In the genomic region with DNA sequence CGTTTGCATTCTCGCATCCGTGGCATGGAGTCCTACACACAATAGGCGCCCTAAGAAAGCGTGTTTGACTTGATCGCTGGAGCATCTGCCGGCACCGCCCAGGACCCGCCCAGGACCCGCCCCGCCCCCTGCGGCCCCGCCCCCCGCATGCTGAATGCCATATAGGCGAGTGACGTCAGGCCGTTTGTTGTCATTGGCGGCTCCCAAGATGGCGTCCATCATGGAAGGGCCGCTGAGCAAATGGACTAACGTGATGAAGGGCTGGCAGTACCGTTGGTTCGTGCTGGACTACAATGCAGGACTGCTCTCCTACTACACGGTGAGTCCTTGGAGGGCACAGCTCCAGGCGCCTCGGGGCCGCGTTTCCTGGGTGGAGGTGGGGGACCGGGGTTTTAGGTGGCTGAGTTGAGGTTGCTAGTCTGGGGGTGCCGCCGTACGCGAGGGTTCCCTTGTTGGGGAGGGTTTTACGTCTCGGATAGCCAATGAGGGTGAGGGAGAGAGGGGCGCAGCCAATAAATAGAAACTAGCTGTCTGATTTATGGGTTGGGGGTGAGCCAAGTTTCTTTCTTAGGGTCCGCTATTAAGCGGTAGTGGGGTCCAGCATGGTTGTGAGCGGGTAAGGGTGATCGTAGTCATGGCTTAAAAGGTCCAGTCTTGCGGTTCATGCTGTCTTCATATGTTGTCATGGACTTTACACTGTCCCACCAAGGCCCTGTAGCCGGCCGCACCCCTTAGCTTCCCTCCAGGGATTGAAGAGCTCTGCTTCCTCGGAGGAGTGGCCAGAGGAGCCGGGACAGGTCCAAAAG, we compare ENCODE assay signal across 1 cellular context.
TF ChIP-seq lines count a peak whose summit lies in the region.

A gene with protein sequence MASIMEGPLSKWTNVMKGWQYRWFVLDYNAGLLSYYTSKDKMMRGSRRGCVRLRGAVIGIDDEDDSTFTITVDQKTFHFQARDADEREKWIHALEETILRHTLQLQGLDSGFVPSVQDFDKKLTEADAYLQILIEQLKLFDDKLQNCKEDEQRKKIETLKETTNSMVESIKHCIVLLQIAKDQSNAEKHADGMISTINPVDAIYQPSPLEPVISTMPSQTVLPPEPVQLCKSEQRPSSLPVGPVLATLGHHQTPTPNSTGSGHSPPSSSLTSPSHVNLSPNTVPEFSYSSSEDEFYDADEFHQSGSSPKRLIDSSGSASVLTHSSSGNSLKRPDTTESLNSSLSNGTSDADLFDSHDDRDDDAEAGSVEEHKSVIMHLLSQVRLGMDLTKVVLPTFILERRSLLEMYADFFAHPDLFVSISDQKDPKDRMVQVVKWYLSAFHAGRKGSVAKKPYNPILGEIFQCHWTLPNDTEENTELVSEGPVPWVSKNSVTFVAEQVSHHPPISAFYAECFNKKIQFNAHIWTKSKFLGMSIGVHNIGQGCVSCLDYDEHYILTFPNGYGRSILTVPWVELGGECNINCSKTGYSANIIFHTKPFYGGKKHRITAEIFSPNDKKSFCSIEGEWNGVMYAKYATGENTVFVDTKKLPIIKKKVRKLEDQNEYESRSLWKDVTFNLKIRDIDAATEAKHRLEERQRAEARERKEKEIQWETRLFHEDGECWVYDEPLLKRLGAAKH (plus strand): TSS at position 190 of the 806 bp plus-strand sequence. CDS start 19 bp downstream, at position 209.

TF ChIP-seq in K562, 482 proteins besides CTCF, POLR2A, EP300 and RAD21 (continued from another document and continues in another):
- TF ChIP-seq, protein P1, sequence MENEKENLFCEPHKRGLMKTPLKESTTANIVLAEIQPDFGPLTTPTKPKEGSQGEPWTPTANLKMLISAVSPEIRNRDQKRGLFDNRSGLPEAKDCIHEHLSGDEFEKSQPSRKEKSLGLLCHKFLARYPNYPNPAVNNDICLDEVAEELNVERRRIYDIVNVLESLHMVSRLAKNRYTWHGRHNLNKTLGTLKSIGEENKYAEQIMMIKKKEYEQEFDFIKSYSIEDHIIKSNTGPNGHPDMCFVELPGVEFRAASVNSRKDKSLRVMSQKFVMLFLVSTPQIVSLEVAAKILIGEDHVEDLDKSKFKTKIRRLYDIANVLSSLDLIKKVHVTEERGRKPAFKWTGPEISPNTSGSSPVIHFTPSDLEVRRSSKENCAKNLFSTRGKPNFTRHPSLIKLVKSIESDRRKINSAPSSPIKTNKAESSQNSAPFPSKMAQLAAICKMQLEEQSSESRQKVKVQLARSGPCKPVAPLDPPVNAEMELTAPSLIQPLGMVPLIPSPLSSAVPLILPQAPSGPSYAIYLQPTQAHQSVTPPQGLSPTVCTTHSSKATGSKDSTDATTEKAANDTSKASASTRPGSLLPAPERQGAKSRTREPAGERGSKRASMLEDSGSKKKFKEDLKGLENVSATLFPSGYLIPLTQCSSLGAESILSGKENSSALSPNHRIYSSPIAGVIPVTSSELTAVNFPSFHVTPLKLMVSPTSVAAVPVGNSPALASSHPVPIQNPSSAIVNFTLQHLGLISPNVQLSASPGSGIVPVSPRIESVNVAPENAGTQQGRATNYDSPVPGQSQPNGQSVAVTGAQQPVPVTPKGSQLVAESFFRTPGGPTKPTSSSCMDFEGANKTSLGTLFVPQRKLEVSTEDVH (IDR thresholded peaks at IDR 0.05; ENCODE audit: low read depth, partially characterized antibody): peak; percentile 42
- TF ChIP-seq TCFL5 (CRISPR knock-in tag; conservative IDR thresholded peaks at IDR 0.05) (no peak), PHF21A (IDR thresholded peaks at IDR 0.05; ENCODE audit: borderline replicate concordance, low read depth) (no peak), SMAD3 (CRISPR knock-in tag; conservative IDR thresholded peaks at IDR 0.05) (no peak; the same call in 1 of the 2 replicates), NR2F6 (CRISPR knock-in tag; IDR thresholded peaks at IDR 0.05) (no peak), MAFG (tag; conservative IDR thresholded peaks at IDR 0.05) (no peak), ZNF384 (IDR thresholded peaks at IDR 0.05; ENCODE audit: low read depth, low read length) (no peak; the same call in 1 of the 2 replicates), KLF6 (CRISPR knock-in tag; IDR thresholded peaks at IDR 0.05; ENCODE audit: borderline replicate concordance) (no peak), RBM22 (IDR thresholded peaks at IDR 0.05; ENCODE audit: low read depth, low read length, poor library complexity, severe bottlenecking) (no peak), PPARD (CRISPR knock-in tag; IDR thresholded peaks at IDR 0.05) (no peak), HDAC6 (IDR thresholded peaks at IDR 0.05; ENCODE audit: low read depth, low read length) (no peak), DACH1 (IDR thresholded peaks at IDR 0.05; ENCODE audit: partially characterized antibody) (no peak), ZNF143 (CRISPR knock-in tag; IDR thresholded peaks at IDR 0.05) (no peak), ZNF239 (CRISPR knock-in tag; IDR thresholded peaks at IDR 0.05) (no peak), SIRT6 (IDR thresholded peaks at IDR 0.05; ENCODE audit: low read depth, low read length) (no peak), RFX1 (IDR thresholded peaks at IDR 0.05) (0 out of 2 replicates have a peak, but pooled peaks have one; percentile 5), MTF1 (CRISPR knock-in tag; IDR thresholded peaks at IDR 0.05; ENCODE audit: borderline replicate concordance) (no peak), ZNF584 (CRISPR knock-in tag; IDR thresholded peaks at IDR 0.05; ENCODE audit: low read depth) (no peak), ZNF445 (CRISPR knock-in tag; IDR thresholded peaks at IDR 0.05; ENCODE audit: low read depth) (no peak), ZNF217 (CRISPR knock-in tag; IDR thresholded peaks at IDR 0.05) (no peak), FOXP1 (CRISPR knock-in tag; IDR thresholded peaks at IDR 0.05) (peak; percentile 88; the same call in 1 of the 2 replicates), SMARCB1 (IDR thresholded peaks at IDR 0.05; ENCODE audit: insufficient read length, low read depth) (no peak), SMAD1 (IDR thresholded peaks at IDR 0.05; ENCODE audit: low read depth, low read length, partially characterized antibody) (peak; percentile 22), MCM2 (IDR thresholded peaks at IDR 0.05; ENCODE audit: low read depth) (no peak), NEUROD1 (IDR thresholded peaks at IDR 0.05; ENCODE audit: borderline replicate concordance, low read depth, low read length, partially characterized antibody) (no peak), MAFF (IDR thresholded peaks at IDR 0.05; ENCODE audit: low read length) (no peak), U2AF1 (optimal IDR thresholded peaks at IDR 0.05; ENCODE audit: low read depth, low read length) (no peak), JUND (IDR thresholded peaks at IDR 0.05; ENCODE audit: borderline replicate concordance, low read depth, low read length) (peak; percentile 90), JUND (tag; IDR thresholded peaks at IDR 0.05; ENCODE audit: borderline replicate concordance, low read depth, low read length) (peak; percentile 71; the same call in 1 of the 3 replicates), HNRNPUL1 (IDR thresholded peaks at IDR 0.05; ENCODE audit: low read length) (no peak), MYNN (IDR thresholded peaks at IDR 0.05) (no peak), MYNN (CRISPR knock-in tag; IDR thresholded peaks at IDR 0.05) (no peak)
- TF ChIP-seq, protein P2, sequence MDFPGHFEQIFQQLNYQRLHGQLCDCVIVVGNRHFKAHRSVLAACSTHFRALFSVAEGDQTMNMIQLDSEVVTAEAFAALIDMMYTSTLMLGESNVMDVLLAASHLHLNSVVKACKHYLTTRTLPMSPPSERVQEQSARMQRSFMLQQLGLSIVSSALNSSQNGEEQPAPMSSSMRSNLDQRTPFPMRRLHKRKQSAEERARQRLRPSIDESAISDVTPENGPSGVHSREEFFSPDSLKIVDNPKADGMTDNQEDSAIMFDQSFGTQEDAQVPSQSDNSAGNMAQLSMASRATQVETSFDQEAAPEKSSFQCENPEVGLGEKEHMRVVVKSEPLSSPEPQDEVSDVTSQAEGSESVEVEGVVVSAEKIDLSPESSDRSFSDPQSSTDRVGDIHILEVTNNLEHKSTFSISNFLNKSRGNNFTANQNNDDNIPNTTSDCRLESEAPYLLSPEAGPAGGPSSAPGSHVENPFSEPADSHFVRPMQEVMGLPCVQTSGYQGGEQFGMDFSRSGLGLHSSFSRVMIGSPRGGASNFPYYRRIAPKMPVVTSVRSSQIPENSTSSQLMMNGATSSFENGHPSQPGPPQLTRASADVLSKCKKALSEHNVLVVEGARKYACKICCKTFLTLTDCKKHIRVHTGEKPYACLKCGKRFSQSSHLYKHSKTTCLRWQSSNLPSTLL (IDR thresholded peaks at IDR 0.05): no peak
- TF ChIP-seq, protein P3, sequence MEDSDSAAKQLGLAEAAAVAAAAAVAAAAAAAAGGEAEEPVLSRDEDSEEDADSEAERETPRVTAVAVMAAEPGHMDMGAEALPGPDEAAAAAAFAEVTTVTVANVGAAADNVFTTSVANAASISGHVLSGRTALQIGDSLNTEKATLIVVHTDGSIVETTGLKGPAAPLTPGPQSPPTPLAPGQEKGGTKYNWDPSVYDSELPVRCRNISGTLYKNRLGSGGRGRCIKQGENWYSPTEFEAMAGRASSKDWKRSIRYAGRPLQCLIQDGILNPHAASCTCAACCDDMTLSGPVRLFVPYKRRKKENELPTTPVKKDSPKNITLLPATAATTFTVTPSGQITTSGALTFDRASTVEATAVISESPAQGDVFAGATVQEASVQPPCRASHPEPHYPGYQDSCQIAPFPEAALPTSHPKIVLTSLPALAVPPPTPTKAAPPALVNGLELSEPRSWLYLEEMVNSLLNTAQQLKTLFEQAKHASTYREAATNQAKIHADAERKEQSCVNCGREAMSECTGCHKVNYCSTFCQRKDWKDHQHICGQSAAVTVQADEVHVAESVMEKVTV (CRISPR knock-in tag; IDR thresholded peaks at IDR 0.05): no peak
- TF ChIP-seq, protein P4, sequence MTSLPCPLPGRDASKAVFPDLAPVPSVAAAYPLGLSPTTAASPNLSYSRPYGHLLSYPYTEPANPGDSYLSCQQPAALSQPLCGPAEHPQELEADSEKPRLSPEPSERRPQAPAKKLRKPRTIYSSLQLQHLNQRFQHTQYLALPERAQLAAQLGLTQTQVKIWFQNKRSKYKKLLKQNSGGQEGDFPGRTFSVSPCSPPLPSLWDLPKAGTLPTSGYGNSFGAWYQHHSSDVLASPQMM (CRISPR knock-in tag; IDR thresholded peaks at IDR 0.05): no peak
- TF ChIP-seq, protein P5, sequence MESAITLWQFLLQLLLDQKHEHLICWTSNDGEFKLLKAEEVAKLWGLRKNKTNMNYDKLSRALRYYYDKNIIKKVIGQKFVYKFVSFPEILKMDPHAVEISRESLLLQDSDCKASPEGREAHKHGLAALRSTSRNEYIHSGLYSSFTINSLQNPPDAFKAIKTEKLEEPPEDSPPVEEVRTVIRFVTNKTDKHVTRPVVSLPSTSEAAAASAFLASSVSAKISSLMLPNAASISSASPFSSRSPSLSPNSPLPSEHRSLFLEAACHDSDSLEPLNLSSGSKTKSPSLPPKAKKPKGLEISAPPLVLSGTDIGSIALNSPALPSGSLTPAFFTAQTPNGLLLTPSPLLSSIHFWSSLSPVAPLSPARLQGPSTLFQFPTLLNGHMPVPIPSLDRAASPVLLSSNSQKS (CRISPR knock-in tag; IDR thresholded peaks at IDR 0.05): no peak
- TF ChIP-seq, protein P6, sequence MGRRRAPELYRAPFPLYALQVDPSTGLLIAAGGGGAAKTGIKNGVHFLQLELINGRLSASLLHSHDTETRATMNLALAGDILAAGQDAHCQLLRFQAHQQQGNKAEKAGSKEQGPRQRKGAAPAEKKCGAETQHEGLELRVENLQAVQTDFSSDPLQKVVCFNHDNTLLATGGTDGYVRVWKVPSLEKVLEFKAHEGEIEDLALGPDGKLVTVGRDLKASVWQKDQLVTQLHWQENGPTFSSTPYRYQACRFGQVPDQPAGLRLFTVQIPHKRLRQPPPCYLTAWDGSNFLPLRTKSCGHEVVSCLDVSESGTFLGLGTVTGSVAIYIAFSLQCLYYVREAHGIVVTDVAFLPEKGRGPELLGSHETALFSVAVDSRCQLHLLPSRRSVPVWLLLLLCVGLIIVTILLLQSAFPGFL (CRISPR knock-in tag; IDR thresholded peaks at IDR 0.05): peak; percentile 97; the same call in 1 of the 2 replicates
- TF ChIP-seq, protein P7, sequence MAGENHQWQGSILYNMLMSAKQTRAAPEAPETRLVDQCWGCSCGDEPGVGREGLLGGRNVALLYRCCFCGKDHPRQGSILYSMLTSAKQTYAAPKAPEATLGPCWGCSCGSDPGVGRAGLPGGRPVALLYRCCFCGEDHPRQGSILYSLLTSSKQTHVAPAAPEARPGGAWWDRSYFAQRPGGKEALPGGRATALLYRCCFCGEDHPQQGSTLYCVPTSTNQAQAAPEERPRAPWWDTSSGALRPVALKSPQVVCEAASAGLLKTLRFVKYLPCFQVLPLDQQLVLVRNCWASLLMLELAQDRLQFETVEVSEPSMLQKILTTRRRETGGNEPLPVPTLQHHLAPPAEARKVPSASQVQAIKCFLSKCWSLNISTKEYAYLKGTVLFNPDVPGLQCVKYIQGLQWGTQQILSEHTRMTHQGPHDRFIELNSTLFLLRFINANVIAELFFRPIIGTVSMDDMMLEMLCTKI (IDR thresholded peaks at IDR 0.05; ENCODE audit: partially characterized antibody): no peak
- TF ChIP-seq, protein P8, sequence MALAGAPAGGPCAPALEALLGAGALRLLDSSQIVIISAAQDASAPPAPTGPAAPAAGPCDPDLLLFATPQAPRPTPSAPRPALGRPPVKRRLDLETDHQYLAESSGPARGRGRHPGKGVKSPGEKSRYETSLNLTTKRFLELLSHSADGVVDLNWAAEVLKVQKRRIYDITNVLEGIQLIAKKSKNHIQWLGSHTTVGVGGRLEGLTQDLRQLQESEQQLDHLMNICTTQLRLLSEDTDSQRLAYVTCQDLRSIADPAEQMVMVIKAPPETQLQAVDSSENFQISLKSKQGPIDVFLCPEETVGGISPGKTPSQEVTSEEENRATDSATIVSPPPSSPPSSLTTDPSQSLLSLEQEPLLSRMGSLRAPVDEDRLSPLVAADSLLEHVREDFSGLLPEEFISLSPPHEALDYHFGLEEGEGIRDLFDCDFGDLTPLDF (CRISPR knock-in tag; IDR thresholded peaks at IDR 0.05): peak; percentile 52; the same call in 1 of the 2 replicates
